4 cellular contexts compared by ENCODE assay signal in the genomic region with DNA sequence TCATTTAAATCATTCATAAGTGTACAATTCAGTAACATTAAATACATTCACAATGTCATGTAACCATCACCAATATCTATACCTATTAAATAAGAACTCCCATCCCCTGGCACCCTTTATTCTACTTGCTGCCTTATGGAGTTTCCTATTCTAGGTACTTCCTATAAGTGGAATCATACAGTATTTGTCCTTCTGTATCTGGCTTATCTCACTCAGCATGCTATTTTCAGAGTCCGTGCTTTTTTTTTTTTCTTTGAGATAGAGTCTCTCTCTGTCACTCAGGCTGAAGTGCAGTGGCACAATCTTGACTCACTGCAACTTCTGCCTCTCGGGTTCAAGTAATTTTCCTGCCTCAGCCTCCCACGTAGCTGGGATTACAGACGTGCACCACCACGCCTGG.
"Had no signal": no experiment of that assay in that cellular context is flagged by ENCODE, and none has a peak within 500 bp of the region (broad histone marks: within the 10 kb centered on the region; RNA-seq: fewer than 3 reads in every experiment).

No MANE protein-coding gene starts in this region.

- H3K4me3 ChIP-seq: GM23338 had no signal

- DNase-seq: H9, HCEC 1CT, IMR-90 had no signal

- ATAC-seq: GM23338 had no signal
